Comparison of ENCODE assay signal across 16 cellular contexts in genomic region chr16:1416521-1416941, GRCh38. TPM values are rescaled to one million over a fixed set of nuclear protein-coding genes. Genes with fewer than 3 reads are reported as not detected.
DNase-seq lines count a peak whose midpoint lies in the region; ATAC-seq, FAIRE-seq and TF ChIP-seq lines count a peak whose summit lies in the region.
"Had no signal": no experiment of that assay in that cellular context is flagged by ENCODE, and none has a peak within 500 bp of the region (broad histone marks: within the 10 kb centered on the region; RNA-seq: fewer than 3 reads in every experiment).

No MANE protein-coding gene starts in this region.

- intact Hi-C loops in CD14-positive monocyte (cut with micrococcal nuclease) (loop anchor here in 1 of 2 donors (10.0 kb wide), 2 partner anchors 62 to 112 kb away; partner anchors contain the start of genes GNPTG, TSR3 and UBE2I), left ventricle myocardium superior (cut with micrococcal nuclease) (no loop called here)
- intact Hi-C loops in activated T-helper 1 cell treated with anti-CD3 and anti-CD28 coated beads, Interleukin-12 subunit alpha, Interleukin-12 subunit beta, Interleukin-2, Interleukin-4 antibody, amounts not matched to agents 30 ng/mL and 10 ng/mL and 1 ng/mL, durations not matched to agents 14 hours and 24 hours and 36 hours (cut with micrococcal nuclease) = loop anchor here (10.0 kb wide), 1 partner anchor 288 kb away; the partner anchor contains the start of gene MAPK8IP3

- H3K9me3 Mint-ChIP-seq in CD14-positive monocyte (no peaks in the 10 kb centered on the region), nephron (no peaks in the 10 kb centered on the region)
- H3K9me3 Mint-ChIP-seq in activated T-helper 1 cell treated with anti-CD3 and anti-CD28 coated beads, Interleukin-12 subunit alpha, Interleukin-12 subunit beta, Interleukin-2, Interleukin-4 antibody, amounts not matched to agents 30 ng/mL and 10 ng/mL and 1 ng/mL, durations not matched to agents 14 hours and 24 hours and 36 hours = no peaks in the 10 kb centered on the region
- H3K9me3 Mint-ChIP-seq: WTC11 had no signal

- ATAC-seq in left ventricle myocardium superior = no peak
- ATAC-seq: Right ventricle myocardium inferior, WTC11 had no signal

- H3K36me3 Mint-ChIP-seq in CD14-positive monocyte (peaks cover 12 to 16% of the 10 kb centered on the region in 2 donors), nephron (ENCODE audit: low read depth) (peaks cover 4% of the 10 kb centered on the region)
- H3K36me3 Mint-ChIP-seq in activated T-helper 1 cell treated with anti-CD3 and anti-CD28 coated beads, Interleukin-12 subunit alpha, Interleukin-12 subunit beta, Interleukin-2, Interleukin-4 antibody, amounts not matched to agents 30 ng/mL and 10 ng/mL and 1 ng/mL, durations not matched to agents 14 hours and 24 hours and 36 hours (ENCODE audit: low read depth) = peaks cover 9% of the 10 kb centered on the region
- H3K36me3 Mint-ChIP-seq: WTC11 had no signal

- peak overlapping the region in 4 of 7 donors; percentile 3 to 43 (median 32) for H3K27ac Mint-ChIP-seq in CD14-positive monocyte
- H3K27ac Mint-ChIP-seq in activated T-helper 1 cell treated with anti-CD3 and anti-CD28 coated beads, Interleukin-12 subunit alpha, Interleukin-12 subunit beta, Interleukin-2, Interleukin-4 antibody, amounts not matched to agents 30 ng/mL and 10 ng/mL and 1 ng/mL, durations not matched to agents 14 hours and 24 hours and 36 hours = peak overlapping the region; percentile 52
- H3K27ac Mint-ChIP-seq in nephron = peak overlapping the region; percentile 52 to 66 (median 56)
- H3K27ac Mint-ChIP-seq: WTC11 had no signal

- no peak for DNase-seq in CD14-positive monocyte (ENCODE audit: low spot score)
- DNase-seq in H54 (ENCODE audit: insufficient read length, low spot score) = peak; percentile 57
- no peak for DNase-seq in activated T-helper 1 cell treated with anti-CD3 and anti-CD28 coated beads, Interleukin-12 subunit alpha, Interleukin-12 subunit beta, Interleukin-2, Interleukin-4 antibody, amounts not matched to agents 30 ng/mL and 10 ng/mL and 1 ng/mL, durations not matched to agents 14 hours and 24 hours and 36 hours (ENCODE audit: low spot score)
- DNase-seq in urothelium cell line (ENCODE audit: low spot score) = no peak
- DNase-seq in GM10266 (ENCODE audit: extremely low spot score) = no peak
- DNase-seq in CD1c-positive myeloid dendritic cell (ENCODE audit: extremely low spot score) = no peak
- no peak for DNase-seq in left ventricle myocardium superior
- DNase-seq: activated gamma-delta T cell; NCI-H146; NCI-H526 treated with DMSO at 0.1 percent for 48 hours; stimulated activated CD4-positive, alpha-beta T cell treated with anti-CD3 and anti-CD28 coated beads, Interleukin-1b, Interleukin-23, amount 100 ng/mL, for 48 hours had no signal

- no peaks in the 10 kb centered on the region for H3K27me3 Mint-ChIP-seq in CD14-positive monocyte (ENCODE audit: low read depth in 3 of 3)
- H3K27me3 Mint-ChIP-seq in activated T-helper 1 cell treated with anti-CD3 and anti-CD28 coated beads, Interleukin-12 subunit alpha, Interleukin-12 subunit beta, Interleukin-2, Interleukin-4 antibody, amounts not matched to agents 30 ng/mL and 10 ng/mL and 1 ng/mL, durations not matched to agents 14 hours and 24 hours and 36 hours (ENCODE audit: insufficient read depth) = peaks cover 3% of the 10 kb centered on the region
- H3K27me3 Mint-ChIP-seq in nephron (ENCODE audit: low read depth) = no peaks in the 10 kb centered on the region

- FAIRE-seq in H54 (lab: Jason Lieb, UNC) (no peak), urothelium cell line (lab: Jason Lieb, UNC) (no peak)

- no peak overlapping the region for H3K4me3 Mint-ChIP-seq in CD14-positive monocyte
- H3K4me3 Mint-ChIP-seq in activated T-helper 1 cell treated with anti-CD3 and anti-CD28 coated beads, Interleukin-12 subunit alpha, Interleukin-12 subunit beta, Interleukin-2, Interleukin-4 antibody, amounts not matched to agents 30 ng/mL and 10 ng/mL and 1 ng/mL, durations not matched to agents 14 hours and 24 hours and 36 hours = peak overlapping the region; percentile 31
- peak overlapping the region; percentile 65 to 80 (median 74) for H3K4me3 Mint-ChIP-seq in nephron
- H3K4me3 Mint-ChIP-seq: WTC11 had no signal

- TF ChIP-seq POLR2A in H54 (IDR thresholded peaks at IDR 0.05; ENCODE audit: low read depth, low read length) = no peak

- TF ChIP-seq CTCF in CD14-positive monocyte (IDR thresholded peaks at IDR 0.05) (no peak), nephron (IDR thresholded peaks at IDR 0.05; ENCODE audit: unreplicated experiment in 3 of 3) (no peak), GM10266 (IDR thresholded peaks at IDR 0.05; ENCODE audit: control insufficient read depth, insufficient read depth, low read depth, missing control alignments) (no peak)

- H3K4me1 Mint-ChIP-seq in CD14-positive monocyte (peaks cover 25% of the 10 kb centered on the region), nephron (peaks cover 9% of the 10 kb centered on the region)
- peaks cover 5% of the 10 kb centered on the region for H3K4me1 Mint-ChIP-seq in activated T-helper 1 cell treated with anti-CD3 and anti-CD28 coated beads, Interleukin-12 subunit alpha, Interleukin-12 subunit beta, Interleukin-2, Interleukin-4 antibody, amounts not matched to agents 30 ng/mL and 10 ng/mL and 1 ng/mL, durations not matched to agents 14 hours and 24 hours and 36 hours (ENCODE audit: low read depth)

RNA-seq across cellular contexts. Expression of gene UNKL, which starts 2.0 kb away (rescaled TPM):
- 1 to 10 TPM; 1.2 to 2.2 TPM for polyA plus RNA-seq in CD14-positive monocyte
- 42.7 and 46.1 TPM in 2 replicates for total RNA-seq in activated T-helper 1 cell treated with anti-CD3 and anti-CD28 coated beads, Interleukin-12 subunit alpha, Interleukin-12 subunit beta, Interleukin-2, Interleukin-4 antibody, amounts not matched to agents 30 ng/mL and 10 ng/mL and 1 ng/mL, durations not matched to agents 14 hours and 24 hours and 36 hours
- total RNA-seq in left ventricle myocardium superior = 16.4 TPM

RNA-seq across cellular contexts. Expression of gene UQCC4, which starts 4.0 kb away (rescaled TPM):
- polyA plus RNA-seq in CD14-positive monocyte = 10 to 100 TPM; 35.3 to 48.8 TPM
- 22.6 and 23.4 TPM in 2 replicates for total RNA-seq in activated T-helper 1 cell treated with anti-CD3 and anti-CD28 coated beads, Interleukin-12 subunit alpha, Interleukin-12 subunit beta, Interleukin-2, Interleukin-4 antibody, amounts not matched to agents 30 ng/mL and 10 ng/mL and 1 ng/mL, durations not matched to agents 14 hours and 24 hours and 36 hours
- 13.3 TPM for total RNA-seq in left ventricle myocardium superior

RNA-seq across cellular contexts. Expression of gene PERCC1, which starts 14.3 kb away (rescaled TPM):
- not detected for polyA plus RNA-seq in CD14-positive monocyte
- total RNA-seq in activated T-helper 1 cell treated with anti-CD3 and anti-CD28 coated beads, Interleukin-12 subunit alpha, Interleukin-12 subunit beta, Interleukin-2, Interleukin-4 antibody, amounts not matched to agents 30 ng/mL and 10 ng/mL and 1 ng/mL, durations not matched to agents 14 hours and 24 hours and 36 hours = not detected in 2 replicates
- total RNA-seq in left ventricle myocardium superior = 0.27 TPM
- total RNA-seq: fibroblast of lung, pulmonary artery endothelial cell, WTC11 had no signal
- polyA plus RNA-seq: fibroblast of lung had no signal

RNA-seq across cellular contexts. Expression of gene CCDC154, which starts 27.8 kb away (rescaled TPM):
- polyA plus RNA-seq in CD14-positive monocyte = not detected
- total RNA-seq in activated T-helper 1 cell treated with anti-CD3 and anti-CD28 coated beads, Interleukin-12 subunit alpha, Interleukin-12 subunit beta, Interleukin-2, Interleukin-4 antibody, amounts not matched to agents 30 ng/mL and 10 ng/mL and 1 ng/mL, durations not matched to agents 14 hours and 24 hours and 36 hours = 0.44 and 2.0 TPM in 2 replicates
- 1.6 TPM for total RNA-seq in left ventricle myocardium superior

RNA-seq across cellular contexts. Expression of gene CLCN7, which starts 58.3 kb away (rescaled TPM):
- 10 to 100 TPM; 37.4 to 56.5 TPM for polyA plus RNA-seq in CD14-positive monocyte
- total RNA-seq in activated T-helper 1 cell treated with anti-CD3 and anti-CD28 coated beads, Interleukin-12 subunit alpha, Interleukin-12 subunit beta, Interleukin-2, Interleukin-4 antibody, amounts not matched to agents 30 ng/mL and 10 ng/mL and 1 ng/mL, durations not matched to agents 14 hours and 24 hours and 36 hours = 61.7 and 68.7 TPM in 2 replicates
- total RNA-seq in left ventricle myocardium superior = 53.2 TPM

Comparison
In these comparisons a context has a peak if more than half of its experiments do, and no peak if none do; other contexts are left out.
1. H3K4me3 Mint-ChIP-seq: peak in activated T-helper 1 cell treated with anti-CD3 and anti-CD28 coated beads, Interleukin-12 subunit alpha, Interleukin-12 subunit beta, Interleukin-2, Interleukin-4 antibody, amounts not matched to agents 30 ng/mL and 10 ng/mL and 1 ng/mL, durations not matched to agents 14 hours and 24 hours and 36 hours (single experiment) and nephron (3 of 3); none in CD14-positive monocyte (0 of 2).
2. Peak in every context shown above with its lines, with median percentiles within 50 percentile points of each other: H3K27ac Mint-ChIP-seq.